ENCODE assay signal across 16 cellular contexts in genomic region chr14:65092340-65092739, GRCh38.
"Had no signal": no experiment of that assay in that cellular context is flagged by ENCODE, and none has a peak within 500 bp of the region (broad histone marks: within the 10 kb centered on the region; RNA-seq: fewer than 3 reads in every experiment).

No MANE protein-coding gene starts in this region.

- H3K4me2 ChIP-seq: smooth muscle cell had no signal

- ATAC-seq: gastrocnemius medialis, left cardiac atrium, natural killer cell, right cardiac atrium had no signal

- H3K9me3 ChIP-seq: esophagus muscularis mucosa, gastrocnemius medialis had no signal

- DNase-seq: cerebellar nuclear complex; effector CD4-positive, alpha-beta T cell; gastrocnemius medialis; glutamatergic neuron; kidney; left cardiac atrium; mesendoderm; natural killer cell; nucleus accumbens; ovary; right cardiac atrium; stimulated activated CD4-positive, alpha-beta T cell treated with anti-CD3 and anti-CD28 coated beads, Interleukin-2, amount 100 ng/mL, for 48 hours; stimulated activated naive CD4-positive, alpha-beta T cell treated with Interleukin-2 at 50 U/mL for 16 hours had no signal

- H3K36me3 ChIP-seq: ovary had no signal

- H3K27ac ChIP-seq: coronary artery, esophagus muscularis mucosa, ovary had no signal

- H3K4me3 ChIP-seq: coronary artery, esophagus muscularis mucosa, gastrocnemius medialis, ovary, smooth muscle cell had no signal

- H3K27me3 ChIP-seq: esophagus muscularis mucosa, gastrocnemius medialis, ovary had no signal
